In genomic region chr1:214898718-214899117, GRCh38 we compare ENCODE assay signal across 1 cellular context.
A peak's percentile ranks its signal among the peaks of the same experiment; 100 is the strongest.
TF ChIP-seq lines count a peak whose summit lies in the region.

No MANE protein-coding gene starts in this region.

TF ChIP-seq in HepG2, 621 proteins besides CTCF, POLR2A, EP300 and RAD21:
- TF ChIP-seq CREBL2 (CRISPR knock-in tag; IDR thresholded peaks at IDR 0.05; ENCODE audit: borderline replicate concordance) (no peak), TAF15 (IDR thresholded peaks at IDR 0.05; ENCODE audit: low read depth, low read length, poor library complexity, severe bottlenecking) (no peak), SMAD9 (CRISPR knock-in tag; IDR thresholded peaks at IDR 0.05) (no peak), ZBED4 (CRISPR knock-in tag; IDR thresholded peaks at IDR 0.05; ENCODE audit: borderline replicate concordance) (no peak), ZBTB20 (CRISPR knock-in tag; IDR thresholded peaks at IDR 0.05; ENCODE audit: borderline replicate concordance, low read depth) (no peak), MAFK (conservative IDR thresholded peaks at IDR 0.05 in 1 of 2, IDR thresholded peaks at IDR 0.05 in 1 of 2; ENCODE audit: low read length in 2 of 2) (peak; percentile 45 to 83; a peak in 3 of 4 replicates), ZNF766 (CRISPR knock-in tag; IDR thresholded peaks at IDR 0.05; ENCODE audit: borderline replicate concordance) (no peak), ZNF276 (CRISPR knock-in tag; IDR thresholded peaks at IDR 0.05; ENCODE audit: low read depth) (no peak), RAD51 (IDR thresholded peaks at IDR 0.05; ENCODE audit: borderline replicate concordance) (no peak), SATB2 (CRISPR knock-in tag; IDR thresholded peaks at IDR 0.05) (no peak), MAFF (IDR thresholded peaks at IDR 0.05; ENCODE audit: low read depth, low read length) (peak; percentile 66), KDM5A (IDR thresholded peaks at IDR 0.05; ENCODE audit: borderline replicate concordance, low read length) (no peak), ZNF598 (CRISPR knock-in tag; IDR thresholded peaks at IDR 0.05; ENCODE audit: borderline replicate concordance) (no peak), NBN (conservative IDR thresholded peaks at IDR 0.05) (no peak)
- TF ChIP-seq, protein P1, sequence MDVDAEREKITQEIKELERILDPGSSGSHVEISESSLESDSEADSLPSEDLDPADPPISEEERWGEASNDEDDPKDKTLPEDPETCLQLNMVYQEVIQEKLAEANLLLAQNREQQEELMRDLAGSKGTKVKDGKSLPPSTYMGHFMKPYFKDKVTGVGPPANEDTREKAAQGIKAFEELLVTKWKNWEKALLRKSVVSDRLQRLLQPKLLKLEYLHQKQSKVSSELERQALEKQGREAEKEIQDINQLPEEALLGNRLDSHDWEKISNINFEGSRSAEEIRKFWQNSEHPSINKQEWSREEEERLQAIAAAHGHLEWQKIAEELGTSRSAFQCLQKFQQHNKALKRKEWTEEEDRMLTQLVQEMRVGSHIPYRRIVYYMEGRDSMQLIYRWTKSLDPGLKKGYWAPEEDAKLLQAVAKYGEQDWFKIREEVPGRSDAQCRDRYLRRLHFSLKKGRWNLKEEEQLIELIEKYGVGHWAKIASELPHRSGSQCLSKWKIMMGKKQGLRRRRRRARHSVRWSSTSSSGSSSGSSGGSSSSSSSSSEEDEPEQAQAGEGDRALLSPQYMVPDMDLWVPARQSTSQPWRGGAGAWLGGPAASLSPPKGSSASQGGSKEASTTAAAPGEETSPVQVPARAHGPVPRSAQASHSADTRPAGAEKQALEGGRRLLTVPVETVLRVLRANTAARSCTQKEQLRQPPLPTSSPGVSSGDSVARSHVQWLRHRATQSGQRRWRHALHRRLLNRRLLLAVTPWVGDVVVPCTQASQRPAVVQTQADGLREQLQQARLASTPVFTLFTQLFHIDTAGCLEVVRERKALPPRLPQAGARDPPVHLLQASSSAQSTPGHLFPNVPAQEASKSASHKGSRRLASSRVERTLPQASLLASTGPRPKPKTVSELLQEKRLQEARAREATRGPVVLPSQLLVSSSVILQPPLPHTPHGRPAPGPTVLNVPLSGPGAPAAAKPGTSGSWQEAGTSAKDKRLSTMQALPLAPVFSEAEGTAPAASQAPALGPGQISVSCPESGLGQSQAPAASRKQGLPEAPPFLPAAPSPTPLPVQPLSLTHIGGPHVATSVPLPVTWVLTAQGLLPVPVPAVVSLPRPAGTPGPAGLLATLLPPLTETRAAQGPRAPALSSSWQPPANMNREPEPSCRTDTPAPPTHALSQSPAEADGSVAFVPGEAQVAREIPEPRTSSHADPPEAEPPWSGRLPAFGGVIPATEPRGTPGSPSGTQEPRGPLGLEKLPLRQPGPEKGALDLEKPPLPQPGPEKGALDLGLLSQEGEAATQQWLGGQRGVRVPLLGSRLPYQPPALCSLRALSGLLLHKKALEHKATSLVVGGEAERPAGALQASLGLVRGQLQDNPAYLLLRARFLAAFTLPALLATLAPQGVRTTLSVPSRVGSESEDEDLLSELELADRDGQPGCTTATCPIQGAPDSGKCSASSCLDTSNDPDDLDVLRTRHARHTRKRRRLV (CRISPR knock-in tag; IDR thresholded peaks at IDR 0.05): no peak
